8 cellular contexts compared by ENCODE assay signal in the genomic region with DNA sequence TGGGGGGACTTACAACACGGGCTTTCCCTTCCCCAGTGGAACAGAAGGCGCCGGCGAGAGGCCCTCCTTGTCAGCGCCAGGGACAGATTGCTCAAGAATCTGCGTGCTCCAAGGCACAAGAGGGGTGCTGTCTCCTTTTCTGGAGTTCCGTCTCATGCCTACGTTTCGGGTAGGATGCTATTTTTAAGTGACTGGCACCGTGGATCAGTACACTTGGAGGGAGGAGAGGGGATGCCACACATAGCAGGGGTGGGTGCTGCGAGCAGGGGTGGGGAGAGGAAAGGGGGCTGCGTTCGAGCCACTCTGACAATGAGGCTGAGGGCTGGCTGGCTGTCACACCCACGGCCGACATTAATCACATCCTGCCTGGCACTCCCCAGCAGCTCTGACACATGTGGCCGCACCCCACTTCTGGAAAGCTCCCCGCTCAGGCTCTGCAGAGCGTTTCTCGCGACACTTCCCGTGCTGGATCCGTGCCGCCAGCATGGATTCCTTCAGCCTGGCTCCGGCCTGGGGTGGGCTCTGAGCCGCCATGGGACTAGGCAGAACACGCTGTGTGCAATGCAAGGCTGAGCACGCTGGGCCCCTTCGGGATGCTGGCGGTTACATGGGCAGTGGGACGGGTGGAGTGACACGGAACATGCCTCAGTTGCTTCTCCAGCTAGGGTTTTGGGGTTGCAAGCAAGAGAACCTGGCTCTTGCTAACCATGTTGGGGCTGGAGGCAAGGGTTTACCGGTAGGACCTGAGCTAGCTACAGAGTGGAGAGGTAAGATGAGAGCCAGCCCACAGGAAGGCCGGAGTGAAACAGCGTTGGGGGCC. TPM values are rescaled to one million over a fixed set of nuclear protein-coding genes. Genes with fewer than 3 reads are reported as not detected.
DNase-seq lines count a peak whose midpoint lies in the region; ATAC-seq and TF ChIP-seq lines count a peak whose summit lies in the region.
"Not testable (repeated sequence)": the region's sequence is repeated elsewhere in the genome, so short reads cannot be mapped to it uniquely, and the experiment has no call there.

No MANE protein-coding gene starts in this region.

- H3K9me3 Mint-ChIP-seq in natural killer cell treated with Interleukin-12 subunit alpha and Interleukin-12 subunit beta and Interleukin-15 and Interleukin-18, amount 100 ng/mL, for 72 hours = not testable (repeated sequence)

- not testable (repeated sequence) for H3K36me3 ChIP-seq in body of pancreas (replicated peaks in 1 of 2; ENCODE audit: insufficient read depth in 1 of 2, low read depth in 2 of 2); esophagus (ENCODE audit: control insufficient read depth in 2 of 2, insufficient read depth in 2 of 2, low read length in 1 of 2); right atrium auricular region; upper lobe of right lung

- H3K27me3 Mint-ChIP-seq in natural killer cell treated with Interleukin-12 subunit alpha and Interleukin-12 subunit beta and Interleukin-15 and Interleukin-18, amount 100 ng/mL, for 72 hours = not testable (repeated sequence)

- DNase-seq in EL (peak; percentile 38), body of pancreas (peak in 1 of 4 donors; percentile 13), right atrium auricular region (ENCODE audit: low spot score) (peak; percentile 89), upper lobe of right lung (peak; percentile 72)
- peak; percentile 60 for DNase-seq in natural killer cell treated with Interleukin-12 subunit alpha and Interleukin-12 subunit beta and Interleukin-15 and Interleukin-18, amount 100 ng/mL, for 72 hours (ENCODE audit: low spot score)

- not testable (repeated sequence) for TF ChIP-seq POLR2A in body of pancreas (IDR thresholded peaks at IDR 0.05)

- H3K27ac Mint-ChIP-seq in natural killer cell treated with Interleukin-12 subunit alpha and Interleukin-12 subunit beta and Interleukin-15 and Interleukin-18, amount 100 ng/mL, for 72 hours = not testable (repeated sequence)

- H3K27ac ChIP-seq in body of pancreas = not testable (repeated sequence)
- H3K27ac ChIP-seq in esophagus (ENCODE audit: low read depth in 2 of 2, low read length in 1 of 2) = peak overlapping the region; percentile 79 to 95
- peak overlapping the region; percentile 83 to 95 for H3K27ac ChIP-seq in right atrium auricular region
- peak overlapping the region; percentile 39 to 90 (median 79) for H3K27ac ChIP-seq in skin epidermis
- peak overlapping the region; percentile 51 for H3K27ac ChIP-seq in upper lobe of right lung

- H3K9me3 ChIP-seq in body of pancreas; esophagus (ENCODE audit: control insufficient read depth in 2 of 2, insufficient read depth in 1 of 2, low read depth in 1 of 2, low read length in 1 of 2); right atrium auricular region; upper lobe of right lung: not testable (repeated sequence)

- 48 to 84% methylated on average over 15 to 32 of the region's 34 CpGs for WGBS in body of pancreas, 2 donors
- WGBS in esophagus, 2 donors = 39 to 49% methylated on average over 29 to 30 of the region's 34 CpGs

- not testable (repeated sequence) for H3K27me3 ChIP-seq in body of pancreas; esophagus (ENCODE audit: control insufficient read depth in 1 of 2, insufficient read depth in 2 of 2, low read length in 2 of 2); right atrium auricular region; upper lobe of right lung

- H3K4me1 Mint-ChIP-seq in natural killer cell treated with Interleukin-12 subunit alpha and Interleukin-12 subunit beta and Interleukin-15 and Interleukin-18, amount 100 ng/mL, for 72 hours (ENCODE audit: low read depth in 2 of 2) = peaks cover 0 to 16% of the 10 kb centered on the region in 2 donors

- intact Hi-C loops in body of pancreas (cut with DNase I); upper lobe of right lung (cut with DNase I): not testable (repeated sequence)

- not testable (repeated sequence) for H3K4me1 ChIP-seq in body of pancreas
- H3K4me1 ChIP-seq in esophagus (ENCODE audit: control insufficient read depth in 2 of 2, insufficient read depth in 2 of 2, low read length in 1 of 2) = peaks cover 0 to 14% of the 10 kb centered on the region in 2 donors
- peaks cover 0 to 23% of the 10 kb centered on the region in 2 donors for H3K4me1 ChIP-seq in right atrium auricular region
- peaks cover 12% of the 10 kb centered on the region for H3K4me1 ChIP-seq in upper lobe of right lung

- H3K4me3 ChIP-seq in body of pancreas, upper lobe of right lung: not testable (repeated sequence)
- H3K4me3 ChIP-seq in esophagus (ENCODE audit: low read depth in 1 of 2, low read length in 2 of 2) = peak overlapping the region; percentile 33 to 42
- H3K4me3 ChIP-seq in right atrium auricular region = peak overlapping the region; percentile 19 to 21
- peak overlapping the region in 3 of 7 experiments; percentile 10 to 20 (median 13) for H3K4me3 ChIP-seq in skin epidermis

- H3K4me3 Mint-ChIP-seq in natural killer cell treated with Interleukin-12 subunit alpha and Interleukin-12 subunit beta and Interleukin-15 and Interleukin-18, amount 100 ng/mL, for 72 hours = not testable (repeated sequence)

- not testable (repeated sequence) for TF ChIP-seq CTCF in body of pancreas (IDR thresholded peaks at IDR 0.05); right atrium auricular region (IDR thresholded peaks at IDR 0.05); upper lobe of right lung (IDR thresholded peaks at IDR 0.05)

- H3K36me3 Mint-ChIP-seq in natural killer cell treated with Interleukin-12 subunit alpha and Interleukin-12 subunit beta and Interleukin-15 and Interleukin-18, amount 100 ng/mL, for 72 hours = not testable (repeated sequence)

- ATAC-seq in SK-N-SH treated with all-trans-retinoic acid at 6 μM for 48 hours (peak; percentile 33), body of pancreas (peak; percentile 47), upper lobe of right lung (peak; percentile 52)
- peak; percentile 81 to 87 for ATAC-seq in natural killer cell treated with Interleukin-12 subunit alpha and Interleukin-12 subunit beta and Interleukin-15 and Interleukin-18, amount 100 ng/mL, for 72 hours

RNA-seq across cellular contexts. Expression of gene ZCCHC14, which starts 25.0 kb away (rescaled TPM):
- total RNA-seq in body of pancreas (10 to 100 TPM; 18.9 to 54.4 TPM), right atrium auricular region (10 to 100 TPM; 10.6 to 18.0 TPM), upper lobe of right lung (27.2 TPM)
- 1 to 10 TPM; 6.8 to 8.0 TPM for polyA plus RNA-seq in esophagus
- 10 to 100 TPM; 15.7 to 15.9 TPM for total RNA-seq in natural killer cell treated with Interleukin-12 subunit alpha and Interleukin-12 subunit beta and Interleukin-15 and Interleukin-18, amount 100 ng/mL, for 72 hours

Comparison
In these comparisons a context has a peak if more than half of its experiments do, and no peak if none do; other contexts are left out.
1. ATAC-seq: peak in every context shown above with its lines; median percentile 84 in natural killer cell treated with Interleukin-12 subunit alpha and Interleukin-12 subunit beta and Interleukin-15 and Interleukin-18, amount 100 ng/mL, for 72 hours; 52 in upper lobe of right lung; 47 in body of pancreas; 33 in SK-N-SH treated with all-trans-retinoic acid at 6 μM for 48 hours.